ENCODE assay signal across 1 cellular context in the genomic region with DNA sequence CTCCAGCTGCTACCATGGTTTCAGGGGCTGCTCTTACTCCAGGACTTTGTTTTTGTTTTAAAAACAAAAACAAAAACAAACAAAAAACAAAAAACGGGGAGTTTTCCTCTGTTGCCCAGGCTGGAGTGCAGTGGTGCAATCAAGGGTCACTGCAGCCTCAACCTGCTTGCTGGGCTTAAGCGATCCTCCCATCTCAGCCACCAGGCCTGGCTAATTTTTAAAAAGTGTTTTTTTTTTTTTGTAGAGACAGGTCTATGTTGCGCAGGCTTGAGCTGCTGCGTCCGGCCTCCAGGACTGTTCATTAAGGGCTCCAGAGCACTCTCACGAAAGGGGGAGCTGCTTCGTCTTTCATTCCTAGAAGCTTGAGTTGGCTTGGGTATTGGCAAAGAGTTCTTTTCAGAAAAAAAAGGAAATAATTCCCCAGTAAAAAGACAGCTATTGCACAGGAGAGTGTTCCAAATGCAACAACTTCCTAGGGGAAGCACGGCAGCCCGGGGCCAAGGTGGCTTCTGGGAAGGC.
TF ChIP-seq lines count a peak whose summit lies in the region.

No MANE protein-coding gene starts in this region.

TF ChIP-seq in K562, 482 proteins besides CTCF, POLR2A, EP300 and RAD21:
- no peak for TF ChIP-seq MBD2 (IDR thresholded peaks at IDR 0.05; ENCODE audit: borderline replicate concordance, low read depth)
- no peak for TF ChIP-seq ZNF140 (CRISPR knock-in tag; IDR thresholded peaks at IDR 0.05)
- TF ChIP-seq, protein P1, sequence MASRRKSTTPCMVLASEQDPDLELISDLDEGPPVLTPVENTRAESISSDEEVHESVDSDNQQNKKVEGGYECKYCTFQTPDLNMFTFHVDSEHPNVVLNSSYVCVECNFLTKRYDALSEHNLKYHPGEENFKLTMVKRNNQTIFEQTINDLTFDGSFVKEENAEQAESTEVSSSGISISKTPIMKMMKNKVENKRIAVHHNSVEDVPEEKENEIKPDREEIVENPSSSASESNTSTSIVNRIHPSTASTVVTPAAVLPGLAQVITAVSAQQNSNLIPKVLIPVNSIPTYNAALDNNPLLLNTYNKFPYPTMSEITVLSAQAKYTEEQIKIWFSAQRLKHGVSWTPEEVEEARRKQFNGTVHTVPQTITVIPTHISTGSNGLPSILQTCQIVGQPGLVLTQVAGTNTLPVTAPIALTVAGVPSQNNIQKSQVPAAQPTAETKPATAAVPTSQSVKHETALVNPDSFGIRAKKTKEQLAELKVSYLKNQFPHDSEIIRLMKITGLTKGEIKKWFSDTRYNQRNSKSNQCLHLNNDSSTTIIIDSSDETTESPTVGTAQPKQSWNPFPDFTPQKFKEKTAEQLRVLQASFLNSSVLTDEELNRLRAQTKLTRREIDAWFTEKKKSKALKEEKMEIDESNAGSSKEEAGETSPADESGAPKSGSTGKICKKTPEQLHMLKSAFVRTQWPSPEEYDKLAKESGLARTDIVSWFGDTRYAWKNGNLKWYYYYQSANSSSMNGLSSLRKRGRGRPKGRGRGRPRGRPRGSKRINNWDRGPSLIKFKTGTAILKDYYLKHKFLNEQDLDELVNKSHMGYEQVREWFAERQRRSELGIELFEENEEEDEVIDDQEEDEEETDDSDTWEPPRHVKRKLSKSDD (conservative IDR thresholded peaks at IDR 0.05; ENCODE audit: low read length) = no peak
- no peak for TF ChIP-seq L3MBTL2 (IDR thresholded peaks at IDR 0.05)
